In the genomic region with DNA sequence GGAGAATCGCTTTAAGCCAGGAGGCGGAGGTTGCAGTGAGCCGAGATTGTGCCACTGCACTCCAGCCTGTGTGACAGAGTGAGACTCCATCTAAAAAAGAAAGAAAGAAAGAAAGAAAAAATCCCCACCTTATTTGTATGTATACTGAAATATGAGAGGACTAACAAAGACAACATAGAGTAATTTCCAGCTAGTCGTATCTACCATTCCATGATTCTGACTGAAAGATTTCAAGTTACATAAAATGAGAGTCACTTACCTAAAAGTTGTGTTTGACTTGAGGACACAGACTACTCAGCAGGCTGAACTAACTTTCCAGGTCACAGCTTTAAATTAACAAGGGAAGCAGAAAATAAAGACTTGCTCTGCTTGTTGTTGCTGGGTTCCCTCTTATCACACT, we compare ENCODE assay signal across 25 cellular contexts.
"Had no signal": no experiment of that assay in that cellular context is flagged by ENCODE, and none has a peak within 500 bp of the region (broad histone marks: within the 10 kb centered on the region; RNA-seq: fewer than 3 reads in every experiment).

No MANE protein-coding gene starts in this region.

- ATAC-seq: activated CD4-positive, alpha-beta T cell treated with anti-CD3 and anti-CD28 coated beads for 36 hours; activated naive CD4-positive, alpha-beta T cell treated with anti-CD3 and anti-CD28 coated beads, Interleukin-2, amount 50 U/mL, for 72 hours; esophagus mucosa; natural killer cell; psoas muscle had no signal

- H3K27ac ChIP-seq: breast epithelium, ovary, psoas muscle, thoracic aorta had no signal

- DNase-seq: activated B cell treated with CpG ODN at 0.5 μM for 24 hours; activated CD4-positive, alpha-beta T cell treated with anti-CD3 and anti-CD28 coated beads for 36 hours; activated CD8-positive, alpha-beta memory T cell treated with anti-CD3 and anti-CD28 coated beads for 24 hours; activated gamma-delta T cell treated with Interleukin-2 at 50 U/mL for 16 hours; central memory CD4-positive, alpha-beta T cell; endodermal cell; foreskin fibroblast; head of caudate nucleus; hippocampal formation; immature natural killer cell; natural killer cell; ovary; psoas muscle; stimulated activated CD4-positive, alpha-beta T cell treated with anti-CD3 and anti-CD28 coated beads, Interleukin-1b, Interleukin-23, amount 100 ng/mL, for 48 hours; stimulated activated naive CD4-positive, alpha-beta T cell; T-helper 1 cell; trophoblast cell had no signal

- H3K4me3 Mint-ChIP-seq: activated B cell treated with CpG ODN at 0.5 μM for 24 hours; activated CD4-positive, alpha-beta T cell treated with anti-CD3 and anti-CD28 coated beads for 36 hours; dendritic cell treated with granulocyte-macrophage colony-stimulating factor and Interleukin-4, amounts not matched to agents 40 ng/mL and 50 ng/mL, for 4 days; endodermal cell; immature natural killer cell; memory B cell; natural killer cell; T-helper 2 cell treated with Interferon-gamma antibody and Interleukin-4, amounts not matched to agents 5 μg/mL and 100 μg/mL, for 36 hours had no signal

- H3K36me3 Mint-ChIP-seq: activated naive CD4-positive, alpha-beta T cell treated with anti-CD3 and anti-CD28 coated beads, Interleukin-2, amount 50 U/mL, for 72 hours; immature natural killer cell; memory B cell; natural killer cell had no signal

- H3K36me3 ChIP-seq: breast epithelium, ovary, thoracic aorta had no signal

- H3K9me3 Mint-ChIP-seq: activated B cell treated with CpG ODN at 0.5 μM for 24 hours; activated naive CD4-positive, alpha-beta T cell treated with anti-CD3 and anti-CD28 coated beads, Interleukin-2, amount 50 U/mL, for 72 hours; dendritic cell treated with granulocyte-macrophage colony-stimulating factor and Interleukin-4, amounts not matched to agents 40 ng/mL and 50 ng/mL, for 4 days; endodermal cell; memory B cell; natural killer cell; T-helper 2 cell treated with Interferon-gamma antibody and Interleukin-4, amounts not matched to agents 5 μg/mL and 100 μg/mL, for 36 hours had no signal

- H3K4me1 ChIP-seq: breast epithelium, psoas muscle had no signal

- H3K27ac Mint-ChIP-seq: activated B cell treated with CpG ODN at 0.5 μM for 24 hours; activated CD4-positive, alpha-beta T cell treated with anti-CD3 and anti-CD28 coated beads for 36 hours; activated naive CD4-positive, alpha-beta T cell treated with anti-CD3 and anti-CD28 coated beads, Interleukin-2, amount 50 U/mL, for 72 hours; dendritic cell treated with granulocyte-macrophage colony-stimulating factor and Interleukin-4, amounts not matched to agents 40 ng/mL and 50 ng/mL, for 4 days; endodermal cell; immature natural killer cell; memory B cell; natural killer cell; T-helper 2 cell treated with Interferon-gamma antibody and Interleukin-4, amounts not matched to agents 5 μg/mL and 100 μg/mL, for 36 hours had no signal

- H3K27me3 ChIP-seq: breast epithelium, ovary had no signal

- H3K9me3 ChIP-seq: breast epithelium, ovary, psoas muscle, thoracic aorta had no signal

- H3K4me3 ChIP-seq: breast epithelium, ovary, psoas muscle, smooth muscle cell, thoracic aorta had no signal

- H3K4me1 Mint-ChIP-seq: activated B cell treated with CpG ODN at 0.5 μM for 24 hours; activated CD4-positive, alpha-beta T cell treated with anti-CD3 and anti-CD28 coated beads for 36 hours; immature natural killer cell; natural killer cell had no signal
